8 cellular contexts compared by ENCODE assay signal in the genomic region with DNA sequence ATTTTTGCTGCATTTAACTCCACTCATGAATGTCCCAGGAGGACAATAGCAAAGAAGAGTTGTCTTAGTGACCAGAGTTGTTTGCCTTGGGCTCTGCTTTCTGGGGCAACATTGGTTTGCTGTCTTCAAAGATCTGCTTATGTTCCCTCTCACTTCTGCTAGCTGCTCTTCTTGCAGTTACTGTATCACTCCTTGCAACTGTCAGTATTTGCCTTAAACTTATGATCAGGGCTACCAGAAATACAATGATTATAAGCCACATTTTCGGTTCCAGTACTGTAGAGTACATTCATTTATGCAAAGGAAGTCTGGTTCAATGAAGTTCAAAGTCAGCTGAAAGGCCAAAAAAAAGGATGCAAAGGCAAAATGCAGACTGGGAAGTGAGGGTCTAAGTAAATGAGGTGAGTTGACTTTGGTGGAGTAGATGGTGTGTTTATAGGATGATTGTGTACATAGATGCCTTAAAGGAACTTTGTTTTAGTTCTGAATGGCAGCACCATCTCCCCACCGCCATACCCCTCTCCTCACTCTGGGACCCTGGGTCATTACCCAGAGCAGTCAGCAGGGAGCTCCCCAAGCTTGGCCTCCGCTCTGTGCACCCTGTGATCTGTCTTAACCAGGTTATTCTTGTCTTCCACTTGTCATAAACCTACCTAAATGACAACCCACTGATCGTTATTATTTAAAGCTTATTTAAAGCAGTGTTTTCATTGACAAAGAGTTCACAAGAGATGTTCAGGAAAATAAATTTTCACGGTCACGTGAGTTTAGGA.
DNase-seq lines count a peak whose midpoint lies in the region; ATAC-seq and TF ChIP-seq lines count a peak whose summit lies in the region.

No MANE protein-coding gene starts in this region.

- H3K4me1 ChIP-seq in endodermal cell (ENCODE audit: control insufficient read depth, insufficient read depth, low read length) = no peaks in the 10 kb centered on the region

- no peak for TF ChIP-seq EP300 in Ishikawa (IDR thresholded peaks at IDR 0.05; ENCODE audit: borderline replicate concordance)

- H3K27ac ChIP-seq in CD4-positive, alpha-beta T cell (ENCODE audit: low read depth, low read length) = no peak overlapping the region
- H3K27ac ChIP-seq in endodermal cell (ENCODE audit: low read depth, low read length) = no peak overlapping the region

- TF ChIP-seq RAD21 in Ishikawa (IDR thresholded peaks at IDR 0.05; ENCODE audit: low read depth) = peak; percentile 40

- intact Hi-C loops in CD4-positive, alpha-beta T cell (cut with DNase I, micrococcal nuclease) = loop anchor here (1.0 to 2.0 kb wide), 2 partner anchors 450 kb away; no protein-coding TSS in a partner anchor

- no peaks in the 10 kb centered on the region for H3K9me3 ChIP-seq in CD4-positive, alpha-beta T cell (ENCODE audit: control insufficient read depth, low read length)
- no peaks in the 10 kb centered on the region for H3K9me3 ChIP-seq in endodermal cell (ENCODE audit: control insufficient read depth, low read length)

- POLR2A ChIA-PET in CD4-positive, alpha-beta T cell (lab: Charles Lee) = no interaction called here

- no peak overlapping the region for H3K27ac Mint-ChIP-seq in CD4-positive, alpha-beta T cell
- no peak overlapping the region for H3K27ac Mint-ChIP-seq in endodermal cell

- ATAC-seq in CD4-positive, alpha-beta T cell (ENCODE audit: poor library complexity) = peak; percentile 76
- ATAC-seq in GM19025 (IDR thresholded peaks at IDR 0.05; ENCODE audit: low read depth, unreplicated experiment) = peak; percentile 80
- no peak for ATAC-seq in GM18511 (IDR thresholded peaks at IDR 0.05; ENCODE audit: unreplicated experiment)

- H3K4me3 Mint-ChIP-seq in CD4-positive, alpha-beta T cell = no peak overlapping the region
- no peak overlapping the region for H3K4me3 Mint-ChIP-seq in endodermal cell

- no peaks in the 10 kb centered on the region for H3K4me1 Mint-ChIP-seq in CD4-positive, alpha-beta T cell (ENCODE audit: low read depth)
- peaks cover 3% of the 10 kb centered on the region for H3K4me1 Mint-ChIP-seq in endodermal cell

- no peaks in the 10 kb centered on the region for H3K27me3 ChIP-seq in CD4-positive, alpha-beta T cell (ENCODE audit: control insufficient read depth, insufficient read depth, low read length)
- no peaks in the 10 kb centered on the region for H3K27me3 ChIP-seq in endodermal cell (ENCODE audit: control insufficient read depth, insufficient read depth, low read length, poor library complexity, severe bottlenecking)

- WGBS in endodermal cell (ENCODE audit: insufficient coverage in 1 of 2, insufficient read length in 1 of 2), 2 experiments = 90 to 100% methylated on average over 2 to 6 of the region's 6 CpGs

- no peaks in the 10 kb centered on the region for H3K9me3 Mint-ChIP-seq in CD4-positive, alpha-beta T cell
- H3K9me3 Mint-ChIP-seq in endodermal cell = no peaks in the 10 kb centered on the region

- no peak overlapping the region for H3K4me3 ChIP-seq in endodermal cell (ENCODE audit: low read length)

- peak; percentile 29 for TF ChIP-seq CTCF in CD4-positive, alpha-beta T cell (IDR thresholded peaks at IDR 0.05)
- peak; percentile 78 for TF ChIP-seq CTCF in endodermal cell (conservative IDR thresholded peaks at IDR 0.05)

- CTCF ChIA-PET in CD4-positive, alpha-beta T cell (lab: Charles Lee) = interaction anchor here (0.6 to 1.0 kb wide), 2 partner anchors 108 to 450 kb away, joined by 3 to 6 read pairs; no protein-coding TSS in a partner anchor

- peak in 5 of 10 experiments; percentile 4 to 11 (median 6) for DNase-seq in CD4-positive, alpha-beta T cell
- DNase-seq in endodermal cell (peak; percentile 73), NCI-H1436 (lab: John Stamatoyannopoulos, UW) (no peak), activated gamma-delta T cell treated with Interleukin-2 at 50 U/mL for 16 hours (no peak), NK-92 (lab: John Stamatoyannopoulos, UW; ENCODE audit: unreplicated experiment) (no peak)

- H3K36me3 Mint-ChIP-seq in CD4-positive, alpha-beta T cell (ENCODE audit: low read depth) = no peaks in the 10 kb centered on the region
- no peaks in the 10 kb centered on the region for H3K36me3 Mint-ChIP-seq in endodermal cell (ENCODE audit: low read depth)

- no peak overlapping the region for H3K9ac ChIP-seq in endodermal cell (ENCODE audit: extremely low read depth, low read length, poor library complexity, severe bottlenecking)

- H3K36me3 ChIP-seq in endodermal cell (ENCODE audit: control insufficient read depth, insufficient read depth, low read length) = no peaks in the 10 kb centered on the region

- H3K27me3 Mint-ChIP-seq in CD4-positive, alpha-beta T cell = peaks cover 4% of the 10 kb centered on the region
- H3K27me3 Mint-ChIP-seq in endodermal cell (ENCODE audit: insufficient read depth) = no peaks in the 10 kb centered on the region

TF ChIP-seq in Ishikawa, 13 proteins besides CTCF, POLR2A, EP300 and RAD21:
- no peak for TF ChIP-seq TCF12 (IDR thresholded peaks at IDR 0.05; ENCODE audit: low read depth)
- no peak for TF ChIP-seq TEAD4 (IDR thresholded peaks at IDR 0.05)
- no peak for TF ChIP-seq CREB1 (IDR thresholded peaks at IDR 0.05; ENCODE audit: low read depth)
- TF ChIP-seq, protein P1, sequence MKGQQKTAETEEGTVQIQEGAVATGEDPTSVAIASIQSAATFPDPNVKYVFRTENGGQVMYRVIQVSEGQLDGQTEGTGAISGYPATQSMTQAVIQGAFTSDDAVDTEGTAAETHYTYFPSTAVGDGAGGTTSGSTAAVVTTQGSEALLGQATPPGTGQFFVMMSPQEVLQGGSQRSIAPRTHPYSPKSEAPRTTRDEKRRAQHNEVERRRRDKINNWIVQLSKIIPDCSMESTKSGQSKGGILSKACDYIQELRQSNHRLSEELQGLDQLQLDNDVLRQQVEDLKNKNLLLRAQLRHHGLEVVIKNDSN (IDR thresholded peaks at IDR 0.05) = no peak
- TF ChIP-seq, protein P2, sequence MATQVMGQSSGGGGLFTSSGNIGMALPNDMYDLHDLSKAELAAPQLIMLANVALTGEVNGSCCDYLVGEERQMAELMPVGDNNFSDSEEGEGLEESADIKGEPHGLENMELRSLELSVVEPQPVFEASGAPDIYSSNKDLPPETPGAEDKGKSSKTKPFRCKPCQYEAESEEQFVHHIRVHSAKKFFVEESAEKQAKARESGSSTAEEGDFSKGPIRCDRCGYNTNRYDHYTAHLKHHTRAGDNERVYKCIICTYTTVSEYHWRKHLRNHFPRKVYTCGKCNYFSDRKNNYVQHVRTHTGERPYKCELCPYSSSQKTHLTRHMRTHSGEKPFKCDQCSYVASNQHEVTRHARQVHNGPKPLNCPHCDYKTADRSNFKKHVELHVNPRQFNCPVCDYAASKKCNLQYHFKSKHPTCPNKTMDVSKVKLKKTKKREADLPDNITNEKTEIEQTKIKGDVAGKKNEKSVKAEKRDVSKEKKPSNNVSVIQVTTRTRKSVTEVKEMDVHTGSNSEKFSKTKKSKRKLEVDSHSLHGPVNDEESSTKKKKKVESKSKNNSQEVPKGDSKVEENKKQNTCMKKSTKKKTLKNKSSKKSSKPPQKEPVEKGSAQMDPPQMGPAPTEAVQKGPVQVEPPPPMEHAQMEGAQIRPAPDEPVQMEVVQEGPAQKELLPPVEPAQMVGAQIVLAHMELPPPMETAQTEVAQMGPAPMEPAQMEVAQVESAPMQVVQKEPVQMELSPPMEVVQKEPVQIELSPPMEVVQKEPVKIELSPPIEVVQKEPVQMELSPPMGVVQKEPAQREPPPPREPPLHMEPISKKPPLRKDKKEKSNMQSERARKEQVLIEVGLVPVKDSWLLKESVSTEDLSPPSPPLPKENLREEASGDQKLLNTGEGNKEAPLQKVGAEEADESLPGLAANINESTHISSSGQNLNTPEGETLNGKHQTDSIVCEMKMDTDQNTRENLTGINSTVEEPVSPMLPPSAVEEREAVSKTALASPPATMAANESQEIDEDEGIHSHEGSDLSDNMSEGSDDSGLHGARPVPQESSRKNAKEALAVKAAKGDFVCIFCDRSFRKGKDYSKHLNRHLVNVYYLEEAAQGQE (IDR thresholded peaks at IDR 0.05; ENCODE audit: low read depth) = no peak
- no peak for TF ChIP-seq TAF1 (IDR thresholded peaks at IDR 0.05; ENCODE audit: low read depth)
- TF ChIP-seq ZBTB7A (IDR thresholded peaks at IDR 0.05; ENCODE audit: low read depth) = no peak
- TF ChIP-seq YY1 (IDR thresholded peaks at IDR 0.05; ENCODE audit: low read depth) = no peak
- TF ChIP-seq EGR1 (IDR thresholded peaks at IDR 0.05) = no peak
- TF ChIP-seq, protein P3, sequence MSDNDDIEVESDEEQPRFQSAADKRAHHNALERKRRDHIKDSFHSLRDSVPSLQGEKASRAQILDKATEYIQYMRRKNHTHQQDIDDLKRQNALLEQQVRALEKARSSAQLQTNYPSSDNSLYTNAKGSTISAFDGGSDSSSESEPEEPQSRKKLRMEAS (IDR thresholded peaks at IDR 0.05) = no peak
- TF ChIP-seq CEBPB (IDR thresholded peaks at IDR 0.05) = no peak
- no peak for TF ChIP-seq FOXM1 (IDR thresholded peaks at IDR 0.05; ENCODE audit: borderline replicate concordance, low read depth)
- no peak for TF ChIP-seq NFIC (IDR thresholded peaks at IDR 0.05)
TF ChIP-seq in Ishikawa: peak in this region for 0.
